Comparison of ENCODE assay signal across 9 cellular contexts in genomic region chr2:69774984-69775982, GRCh38. TPM values are rescaled to one million over a fixed set of nuclear protein-coding genes. Genes with fewer than 3 reads are reported as not detected.
DNase-seq lines count a peak whose midpoint lies in the region; ATAC-seq and TF ChIP-seq lines count a peak whose summit lies in the region.
"Had no signal": no experiment of that assay in that cellular context is flagged by ENCODE, and none has a peak within 500 bp of the region (broad histone marks: within the 10 kb centered on the region; RNA-seq: fewer than 3 reads in every experiment).

No MANE protein-coding gene starts in this region.

- no peaks in the 10 kb centered on the region for H3K27me3 ChIP-seq in transverse colon

- TF ChIP-seq EP300 in transverse colon (IDR thresholded peaks at IDR 0.05; ENCODE audit: low read depth) = no peak

- H3K4me1 ChIP-seq in transverse colon = peaks cover 4 to 70% (median 37%) of the 10 kb centered on the region in 4 donors

- 54 to 80% methylated on average over 4 to 7 of the region's 7 CpGs for WGBS in transverse colon (ENCODE audit: low coverage in 1 of 2), 2 donors

- TF ChIP-seq CTCF in fibroblast of the aortic adventitia (IDR thresholded peaks at IDR 0.05; ENCODE audit: insufficient read depth, low read length) (no peak), transverse colon (IDR thresholded peaks at IDR 0.05) (no peak)

- intact Hi-C loops in transverse colon (cut with DNase I; ENCODE audit: low total_unique reads) = no loop called here

- H3K4me3 ChIP-seq in fibroblast of the aortic adventitia (ENCODE audit: low read depth, low read length) (no peak overlapping the region), transverse colon (no peak overlapping the region)

- no peak for TF ChIP-seq POLR2A in transverse colon (IDR thresholded peaks at IDR 0.05)

- H3K27ac ChIP-seq in transverse colon = peak overlapping the region in 3 of 4 donors; percentile 1 to 10 (median 4)

- in situ Hi-C loops in transverse colon (cut with MboI; ENCODE audit: low pct_ligation_motif_present in 1 of 4, low pct_unique_long_range_greater_than_20kb in 1 of 4, low sequenced_read_pairs in 3 of 4) = no loop called here

- peak; percentile 32 for DNase-seq in activated gamma-delta T cell treated with Interleukin-2 at 50 U/mL for 16 hours
- no peak for DNase-seq in activated gamma-delta T cell (lab: John Stamatoyannopoulos, UW)
- peak; percentile 43 for DNase-seq in fibroblast of the aortic adventitia (ENCODE audit: low read depth)
- DNase-seq in transverse colon = no peak
- no peak for DNase-seq in NCI-H1694 (lab: John Stamatoyannopoulos, UW)
- DNase-seq in GF-D8 (lab: John Stamatoyannopoulos, UW) = no peak
- DNase-seq in Ammon's horn (ENCODE audit: low spot score) = no peak
- DNase-seq: NCI-H69 had no signal

- ATAC-seq in HG03469 (IDR thresholded peaks at IDR 0.05; ENCODE audit: unreplicated experiment) = peak; percentile 34

- H3K36me3 ChIP-seq in transverse colon = no peaks in the 10 kb centered on the region

- no peaks in the 10 kb centered on the region for H3K9me3 ChIP-seq in transverse colon

RNA-seq across cellular contexts. Expression of gene ANXA4, which starts 33.3 kb away (rescaled TPM):
- 36.9 and 101 TPM in 2 replicates for total RNA-seq in fibroblast of the aortic adventitia (ENCODE audit: low replicate concordance)
- total RNA-seq in transverse colon = 100 to 1,000 TPM in 2 of 4 donors, 10 to 100 TPM in 2; 33.3 to 125 (median 99.4) TPM

RNA-seq across cellular contexts. Expression of gene GMCL1, which starts 54.2 kb away (rescaled TPM):
- total RNA-seq in fibroblast of the aortic adventitia (ENCODE audit: low replicate concordance) (9.7 and 14.2 TPM in 2 replicates), transverse colon (10 to 100 TPM in 3 of 4 donors, 1 to 10 TPM in 1; 5.0 to 82.3 (median 20.9) TPM)

Comparison
In these comparisons a context has a peak if more than half of its experiments do, and no peak if none do; other contexts are left out.
1. DNase-seq: peak in activated gamma-delta T cell treated with Interleukin-2 at 50 U/mL for 16 hours (single experiment) and fibroblast of the aortic adventitia (single experiment); none in activated gamma-delta T cell (single experiment), transverse colon (single experiment), NCI-H1694 (single experiment), GF-D8 (single experiment) and Ammon's horn (single experiment).